In the genomic region with DNA sequence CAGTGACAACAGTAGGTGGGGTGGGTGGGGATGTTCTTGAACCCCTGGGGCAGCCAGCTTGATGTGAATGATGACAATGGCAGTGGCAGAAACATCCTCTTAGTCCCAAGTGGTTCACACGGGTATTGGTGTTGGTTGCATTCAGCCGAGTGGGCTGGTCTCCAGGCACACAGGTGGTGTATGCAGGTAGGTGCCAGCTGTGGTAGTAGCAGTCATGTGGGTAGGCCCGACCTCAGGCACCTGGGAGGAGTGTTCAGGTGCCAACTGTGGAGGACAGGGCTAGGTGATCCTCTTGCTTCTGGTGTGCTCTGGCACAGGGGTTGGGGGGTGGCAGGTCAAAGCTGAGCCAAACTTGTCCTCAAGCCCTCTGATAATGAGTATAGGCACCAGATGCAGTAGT, we compare ENCODE assay signal across 32 cellular contexts.
"Had no signal": no experiment of that assay in that cellular context is flagged by ENCODE, and none has a peak within 500 bp of the region (broad histone marks: within the 10 kb centered on the region; RNA-seq: fewer than 3 reads in every experiment).

No MANE protein-coding gene starts in this region.

- H3K27me3 ChIP-seq: brain microvascular endothelial cell, esophagus muscularis mucosa, foreskin keratinocyte, gastrocnemius medialis had no signal

- H3K4me3 ChIP-seq: esophagus muscularis mucosa, gastrocnemius medialis had no signal

- DNase-seq: activated CD4-positive, alpha-beta memory T cell treated with anti-CD3 and anti-CD28 coated beads, Interleukin-2, amount 10 ng/mL, durations not matched to agents 7 days and 5 days; activated CD4-positive, alpha-beta T cell treated with anti-CD3 and anti-CD28 coated beads for 1 hour; activated CD4-positive, alpha-beta T cell treated with anti-CD3 and anti-CD28 coated beads for 4 hours; activated CD4-positive, alpha-beta T cell treated with anti-CD3 and anti-CD28 coated beads, Interleukin-2, amount 10 ng/mL, durations not matched to agents 7 days and 5 days; activated CD4-positive, alpha-beta T cell treated with anti-CD3 and anti-CD28 coated beads, Interleukin-2, amount 50 U/mL, for 4 hours; activated CD8-positive, alpha-beta memory T cell treated with anti-CD3 and anti-CD28 coated beads, Interleukin-2, amount 50 U/mL, for 48 hours; activated effector memory CD4-positive, alpha-beta T cell treated with Interleukin-2 at 50 U/mL for 16 hours; activated gamma-delta T cell treated with Interleukin-2 at 50 U/mL for 16 hours; activated naive CD4-positive, alpha-beta T cell treated with anti-CD3 and anti-CD28 coated beads, Interleukin-2, amount 50 U/mL, for 16 hours; activated naive CD4-positive, alpha-beta T cell treated with Interleukin-2 at 50 U/mL for 16 hours; activated T-cell treated with anti-CD3 and anti-CD28 coated beads, Interleukin-2, amount 50 U/mL, for 4 hours; amniotic stem cell; anterior cingulate cortex; brain microvascular endothelial cell; caudate nucleus; cortex of kidney; dermis blood vessel endothelial cell; effector CD4-positive, alpha-beta T cell; effector memory CD8-positive, alpha-beta T cell; erythroblast; foreskin keratinocyte; gastrocnemius medialis; glutamatergic neuron; T-helper 1 cell; T-helper 17 cell; T1000 had no signal

- H3K27ac ChIP-seq: brain microvascular endothelial cell, esophagus muscularis mucosa, foreskin keratinocyte, gastrocnemius medialis, VCaP had no signal

- H3K36me3 ChIP-seq: brain microvascular endothelial cell, gastrocnemius medialis had no signal

- ATAC-seq: activated T-cell treated with anti-CD3 and anti-CD28 coated beads, Interleukin-2, amount 50 U/mL, for 4 hours; activated T-helper 17 cell treated with anti-CD3 and anti-CD28 coated beads, Interleukin-2, amount 50 U/mL, for 72 hours; effector memory CD8-positive, alpha-beta T cell; foreskin keratinocyte; gastrocnemius medialis; T-helper 17 cell; WTC11 had no signal

- FAIRE-seq: astrocyte, colon had no signal

- H3K9me3 ChIP-seq: esophagus muscularis mucosa, gastrocnemius medialis had no signal

- H3K4me1 ChIP-seq: esophagus muscularis mucosa, foreskin keratinocyte, gastrocnemius medialis had no signal
